ENCODE assay signal across 15 cellular contexts in the genomic region with DNA sequence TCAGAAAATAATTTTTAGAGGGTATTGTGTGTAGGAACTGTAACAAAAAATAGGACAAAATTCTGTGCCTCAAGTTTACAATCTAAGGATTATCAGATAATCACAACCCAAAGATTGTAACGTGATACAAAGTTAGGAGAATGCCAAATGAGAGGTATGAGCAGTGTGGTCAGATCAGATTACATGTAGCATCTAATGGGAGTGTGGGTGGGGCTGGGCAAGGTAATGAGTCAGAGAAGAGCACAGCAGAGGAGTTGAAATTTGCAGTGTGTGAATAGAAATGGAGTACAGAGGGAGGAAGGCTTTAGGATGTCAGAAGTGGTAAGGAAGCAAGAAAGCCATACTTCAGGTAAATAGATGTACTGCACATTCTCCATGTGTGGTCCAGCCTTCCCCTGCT.
DNase-seq lines count a peak whose midpoint lies in the region; ATAC-seq and TF ChIP-seq lines count a peak whose summit lies in the region.
"Had no signal": no experiment of that assay in that cellular context is flagged by ENCODE, and none has a peak within 500 bp of the region (broad histone marks: within the 10 kb centered on the region; RNA-seq: fewer than 3 reads in every experiment).

No MANE protein-coding gene starts in this region.

- CTCF ChIA-PET in AG04450 (lab: Charles Lee), result no interaction called here

- H3K9me3 ChIP-seq in AG04450 (ENCODE audit: control insufficient read depth, insufficient read depth, low read length), result no peaks in the 10 kb centered on the region
- H3K9me3 ChIP-seq: esophagus squamous epithelium, ovary had no signal

- DNase-seq in AG04450 (ENCODE audit: low read depth, low spot score) (no peak), HS-5 (ENCODE audit: low read depth) (peak; percentile 35), amniotic epithelial cell (ENCODE audit: low read depth) (peak; percentile 62), hepatic stellate cell (ENCODE audit: low spot score) (peak; percentile 8), NCI-H1436 (lab: John Stamatoyannopoulos, UW) (no peak), Ammon's horn (ENCODE audit: low spot score) (no peak)
- no peak for DNase-seq in activated naive CD4-positive, alpha-beta T cell treated with Interleukin-2 at 50 U/mL for 16 hours
- DNase-seq: activated CD4-positive, alpha-beta T cell treated with anti-CD3 and anti-CD28 coated beads for 1 hour; activated naive CD8-positive, alpha-beta T cell treated with anti-CD3 and anti-CD28 coated beads, Interleukin-2, amount 10 ng/mL, durations not matched to agents 7 days and 5 days; esophagus squamous epithelium; ovary; T-helper 2 cell had no signal

- H3K27ac ChIP-seq in AG04450 (ENCODE audit: low read depth, low read length), result peak overlapping the region; percentile 39
- H3K27ac ChIP-seq: coronary artery, esophagus squamous epithelium, ovary had no signal

- POLR2A ChIA-PET in AG04450 (lab: Yijun Ruan, JAX), result no interaction called here

- no peak for TF ChIP-seq CTCF in AG04450 (IDR thresholded peaks at IDR 0.05; ENCODE audit: low read depth, low read length)

- H3K27me3 ChIP-seq in AG04450 (ENCODE audit: control insufficient read depth, insufficient read depth, low read length), result no peaks in the 10 kb centered on the region
- H3K27me3 ChIP-seq: esophagus squamous epithelium, ovary had no signal

- H3K4me3 ChIP-seq in AG04450 (ENCODE audit: low read depth, low read length), result peak overlapping the region; percentile 20; the same call in 1 of the 2 replicates
- H3K4me3 ChIP-seq: coronary artery, esophagus squamous epithelium, ovary had no signal

- ATAC-seq in HG03571 (IDR thresholded peaks at IDR 0.05; ENCODE audit: unreplicated experiment), result no peak
- ATAC-seq: Panc1 had no signal

Comparison
In these comparisons a context has a peak if more than half of its experiments do, and no peak if none do; other contexts are left out.
1. DNase-seq: peak in HS-5 (single experiment), amniotic epithelial cell (single experiment) and hepatic stellate cell (single experiment); none in AG04450 (single experiment), NCI-H1436 (single experiment), activated naive CD4-positive, alpha-beta T cell treated with Interleukin-2 at 50 U/mL for 16 hours (single experiment) and Ammon's horn (single experiment).